ENCODE assay signal across 21 cellular contexts in genomic region chr3:62371735-62372591, GRCh38. TPM values are rescaled to one million over a fixed set of nuclear protein-coding genes. Genes with fewer than 3 reads are reported as not detected.
DNase-seq lines count a peak whose midpoint lies in the region; ATAC-seq, FAIRE-seq and TF ChIP-seq lines count a peak whose summit lies in the region.
"Had no signal": no experiment of that assay in that cellular context is flagged by ENCODE, and none has a peak within 500 bp of the region (broad histone marks: within the 10 kb centered on the region; RNA-seq: fewer than 3 reads in every experiment).

No MANE protein-coding gene starts in this region.

- 0 out of 6 replicates have a peak, but pooled peaks of 1 of the 2 experiments have one; percentile 26 for ATAC-seq in A549
- ATAC-seq in HG02973 (IDR thresholded peaks at IDR 0.05; ENCODE audit: unreplicated experiment): no peak
- no peak for ATAC-seq in sciatic nerve
- ATAC-seq: activated T-helper 17 cell treated with anti-CD3 and anti-CD28 coated beads, Interleukin-2, amount 50 U/mL, for 72 hours; HCT116; heart left ventricle; stimulated activated memory B cell treated with anti-CD40 and anti-IgM and Interleukin-4, amounts not matched to agents 10 μg/mL and 1 μg/mL and 100 μg/mL, for 72 hours had no signal

- peaks cover 6% of the 10 kb centered on the region for H3K9me3 Mint-ChIP-seq in nephron
- H3K9me3 Mint-ChIP-seq: activated T-helper 17 cell treated with anti-CD3 and anti-CD28 coated beads, Interleukin-2, amount 50 U/mL, for 72 hours; stimulated activated memory B cell treated with anti-CD40 and anti-IgM and Interleukin-4, amounts not matched to agents 10 μg/mL and 1 μg/mL and 100 μg/mL, for 72 hours had no signal

- no peaks in the 10 kb centered on the region for H3K36me3 Mint-ChIP-seq in nephron (ENCODE audit: low read depth)
- H3K36me3 Mint-ChIP-seq: stimulated activated memory B cell treated with anti-CD40 and anti-IgM and Interleukin-4, amounts not matched to agents 10 μg/mL and 1 μg/mL and 100 μg/mL, for 72 hours had no signal

- peak overlapping the region; percentile 17 to 54 (median 19) for H3K4me3 Mint-ChIP-seq in nephron
- H3K4me3 Mint-ChIP-seq: activated T-helper 17 cell treated with anti-CD3 and anti-CD28 coated beads, Interleukin-2, amount 50 U/mL, for 72 hours; stimulated activated memory B cell treated with anti-CD40 and anti-IgM and Interleukin-4, amounts not matched to agents 10 μg/mL and 1 μg/mL and 100 μg/mL, for 72 hours had no signal

- peaks cover 100% of the 10 kb centered on the region for H3K27me3 Mint-ChIP-seq in nephron (ENCODE audit: low read depth)

- POLR2A ChIA-PET in A549 (lab: Yijun Ruan, JAX): no interaction called here

- H3K27me3 ChIP-seq in ectodermal cell (ENCODE audit: control insufficient read depth, insufficient read depth, low read length, poor library complexity, severe bottlenecking): peaks cover 100% of the 10 kb centered on the region

- intact Hi-C loops in sciatic nerve (cut with DNase I): no loop called here

- TF ChIP-seq CTCF in A549 (IDR thresholded peaks at IDR 0.05) (no peak), GM20000 (IDR thresholded peaks at IDR 0.05; ENCODE audit: extremely low read depth, missing control alignments) (no peak), nephron (IDR thresholded peaks at IDR 0.05; ENCODE audit: unreplicated experiment in 3 of 3) (no peak)

- H3K4me2 ChIP-seq in A549: peak overlapping the region; percentile 42

- DNase-seq in A549 (ENCODE audit: low read depth in 1 of 2, low spot score in 1 of 2) (no peak), GM20000 (ENCODE audit: low spot score) (peak; percentile 30), GM19239 (ENCODE audit: insufficient read length, low spot score) (no peak), NCI-H2081 (lab: John Stamatoyannopoulos, UW) (no peak), sciatic nerve (ENCODE audit: low spot score) (no peak)
- DNase-seq: activated CD4-positive, alpha-beta T cell treated with anti-CD3 and anti-CD28 coated beads for 48 hours; brain microvascular endothelial cell; DMS79; heart left ventricle; MV-4-11; stimulated activated CD4-positive, alpha-beta T cell treated with anti-CD3 and anti-CD28 coated beads, Interleukin-4, amount 100 ng/mL, for 1 hour; T-helper 1 cell had no signal

- no peak for TF ChIP-seq EP300 in A549 (IDR thresholded peaks at IDR 0.05)

- H3K4me3 ChIP-seq in A549 (no peak overlapping the region), ectodermal cell (ENCODE audit: insufficient read depth, low read depth, low read length) (peak overlapping the region; percentile 37)
- H3K4me3 ChIP-seq: prostate gland had no signal

- peaks cover 49% of the 10 kb centered on the region for H3K4me1 Mint-ChIP-seq in nephron
- H3K4me1 Mint-ChIP-seq: activated T-helper 17 cell treated with anti-CD3 and anti-CD28 coated beads, Interleukin-2, amount 50 U/mL, for 72 hours had no signal

- FAIRE-seq in A549 (lab: Jason Lieb, UNC): no peak
- no peak for FAIRE-seq in GM19239 (lab: Jason Lieb, UNC)

- no peaks in the 10 kb centered on the region for H3K36me3 ChIP-seq in ectodermal cell (ENCODE audit: control insufficient read depth, insufficient read depth, low read length)
- H3K36me3 ChIP-seq: brain microvascular endothelial cell, heart left ventricle, prostate gland had no signal

- WGBS in A549 (ENCODE audit: missing lambda C conversion rate): 30% methylated on average over 2 of the region's 65 CpGs
- WGBS in ectodermal cell, 2 experiments: 1% methylated on average over 65 of the region's 65 CpGs

- H3K27ac Mint-ChIP-seq in nephron: no peak overlapping the region
- H3K27ac Mint-ChIP-seq: activated T-helper 17 cell treated with anti-CD3 and anti-CD28 coated beads, Interleukin-2, amount 50 U/mL, for 72 hours; stimulated activated memory B cell treated with anti-CD40 and anti-IgM and Interleukin-4, amounts not matched to agents 10 μg/mL and 1 μg/mL and 100 μg/mL, for 72 hours had no signal

- H3K27ac ChIP-seq in A549: no peak overlapping the region
- no peak overlapping the region for H3K27ac ChIP-seq in ectodermal cell (ENCODE audit: insufficient read depth, low read depth, low read length, poor library complexity, severe bottlenecking)
- H3K27ac ChIP-seq: brain microvascular endothelial cell, heart left ventricle, prostate gland had no signal

- TF ChIP-seq POLR2A in A549 (IDR thresholded peaks at IDR 0.05; ENCODE audit: low read length): no peak

- CTCF ChIA-PET in A549 (lab: Yijun Ruan, JAX): no interaction called here

- TF ChIP-seq RAD21 in A549 (conservative IDR thresholded peaks at IDR 0.05 in 1 of 2, IDR thresholded peaks at IDR 0.05 in 1 of 2): no peak

- H3K9me3 ChIP-seq in A549: no peaks in the 10 kb centered on the region
- no peaks in the 10 kb centered on the region for H3K9me3 ChIP-seq in ectodermal cell (ENCODE audit: control insufficient read depth, low read length)
- H3K9me3 ChIP-seq: heart left ventricle, prostate gland had no signal

- H3K4me1 ChIP-seq in A549: 0 out of 3 replicates have a peak, but pooled peaks cover 3% of the 10 kb centered on the region
- H3K4me1 ChIP-seq in ectodermal cell (ENCODE audit: control insufficient read depth, insufficient read depth, low read length): peaks cover 37% of the 10 kb centered on the region

TF ChIP-seq in A549, 52 proteins besides CTCF, POLR2A, EP300 and RAD21:
- TF ChIP-seq ZNF302 (CRISPR knock-in tag; IDR thresholded peaks at IDR 0.05): no peak
- no peak for TF ChIP-seq HOXB13 (CRISPR knock-in tag; IDR thresholded peaks at IDR 0.05; ENCODE audit: low read depth)
- TF ChIP-seq SREBF2 (IDR thresholded peaks at IDR 0.05): no peak
- no peak for TF ChIP-seq MAX (IDR thresholded peaks at IDR 0.05)
- no peak for TF ChIP-seq CHD4 (IDR thresholded peaks at IDR 0.05; ENCODE audit: borderline replicate concordance)
- TF ChIP-seq, protein P1, sequence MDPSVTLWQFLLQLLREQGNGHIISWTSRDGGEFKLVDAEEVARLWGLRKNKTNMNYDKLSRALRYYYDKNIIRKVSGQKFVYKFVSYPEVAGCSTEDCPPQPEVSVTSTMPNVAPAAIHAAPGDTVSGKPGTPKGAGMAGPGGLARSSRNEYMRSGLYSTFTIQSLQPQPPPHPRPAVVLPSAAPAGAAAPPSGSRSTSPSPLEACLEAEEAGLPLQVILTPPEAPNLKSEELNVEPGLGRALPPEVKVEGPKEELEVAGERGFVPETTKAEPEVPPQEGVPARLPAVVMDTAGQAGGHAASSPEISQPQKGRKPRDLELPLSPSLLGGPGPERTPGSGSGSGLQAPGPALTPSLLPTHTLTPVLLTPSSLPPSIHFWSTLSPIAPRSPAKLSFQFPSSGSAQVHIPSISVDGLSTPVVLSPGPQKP (IDR thresholded peaks at IDR 0.05; ENCODE audit: low read depth, low read length): no peak
- no peak for TF ChIP-seq CBX8 (IDR thresholded peaks at IDR 0.05)
- TF ChIP-seq, protein P2, sequence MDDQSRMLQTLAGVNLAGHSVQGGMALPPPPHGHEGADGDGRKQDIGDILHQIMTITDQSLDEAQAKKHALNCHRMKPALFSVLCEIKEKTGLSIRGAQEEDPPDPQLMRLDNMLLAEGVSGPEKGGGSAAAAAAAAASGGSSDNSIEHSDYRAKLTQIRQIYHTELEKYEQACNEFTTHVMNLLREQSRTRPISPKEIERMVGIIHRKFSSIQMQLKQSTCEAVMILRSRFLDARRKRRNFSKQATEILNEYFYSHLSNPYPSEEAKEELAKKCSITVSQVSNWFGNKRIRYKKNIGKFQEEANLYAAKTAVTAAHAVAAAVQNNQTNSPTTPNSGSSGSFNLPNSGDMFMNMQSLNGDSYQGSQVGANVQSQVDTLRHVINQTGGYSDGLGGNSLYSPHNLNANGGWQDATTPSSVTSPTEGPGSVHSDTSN (IDR thresholded peaks at IDR 0.05): no peak
- TF ChIP-seq SMC3 (IDR thresholded peaks at IDR 0.05): no peak
- no peak for TF ChIP-seq RFX5 (IDR thresholded peaks at IDR 0.05)
- no peak for TF ChIP-seq HOXB5 (CRISPR knock-in tag; IDR thresholded peaks at IDR 0.05)
- no peak for TF ChIP-seq FOSL2 (IDR thresholded peaks at IDR 0.05)
- no peak for TF ChIP-seq FOSL2 (CRISPR knock-in tag; IDR thresholded peaks at IDR 0.05)
- TF ChIP-seq KDM5A (IDR thresholded peaks at IDR 0.05): no peak
- no peak for TF ChIP-seq MYC (IDR thresholded peaks at IDR 0.05; ENCODE audit: borderline replicate concordance, low read length)

RNA-seq across cellular contexts. Expression of gene FEZF2, which starts 1.4 kb away (rescaled TPM):
- polyA plus RNA-seq in A549 (2011; rRNA removed) (not detected in 2 replicates), A549 (2017; fragmentation: RNase III; extraction: RNeasy Plus Mini Kit Qiagen cat#74134 plus additional on column Dnase treatment) (not detected in 3 replicates)
- polyA plus RNA-seq in A549 (2012; cell fraction: cytosol; rRNA removed): not detected in 2 replicates
- polyA plus RNA-seq in A549 (2012; cell fraction: nucleus; rRNA removed): not detected in 2 replicates
- polyA minus RNA-seq in A549 (2011; rRNA and poly(A)+ RNA removed): not detected in 2 replicates
- polyA plus RNA-seq in ectodermal cell (2013, experiment 1 of 4): 6.0 TPM
- polyA plus RNA-seq in ectodermal cell (2013, experiment 2 of 4): 17.7 TPM
- polyA plus RNA-seq in ectodermal cell (2013, experiment 3 of 4): 7.0 TPM
- 11.3 TPM for polyA plus RNA-seq in ectodermal cell (2013, experiment 4 of 4)
- total RNA-seq in sciatic nerve: not detected
- total RNA-seq: activated T-helper 17 cell treated with anti-CD3 and anti-CD28 coated beads, Interleukin-2, amount 50 U/mL, for 72 hours; heart left ventricle; HT-29; mesenteric fat pad had no signal
- polyA plus RNA-seq: heart left ventricle had no signal
